3 cellular contexts compared by ENCODE assay signal in genomic region chr6:33888183-33888582, GRCh38.
"Had no signal": no experiment of that assay in that cellular context is flagged by ENCODE, and none has a peak within 500 bp of the region (broad histone marks: within the 10 kb centered on the region; RNA-seq: fewer than 3 reads in every experiment).

No MANE protein-coding gene starts in this region.

- DNase-seq: GDM1, GF-D8 had no signal

- ATAC-seq: GM12878 had no signal
